Comparison of ENCODE assay signal across 11 cellular contexts in genomic region chr2:69933254-69933828, GRCh38. TPM values are rescaled to one million over a fixed set of nuclear protein-coding genes. Genes with fewer than 3 reads are reported as not detected.
DNase-seq lines count a peak whose midpoint lies in the region; ATAC-seq, FAIRE-seq and TF ChIP-seq lines count a peak whose summit lies in the region.
"Had no signal": no experiment of that assay in that cellular context is flagged by ENCODE, and none has a peak within 500 bp of the region (broad histone marks: within the 10 kb centered on the region; RNA-seq: fewer than 3 reads in every experiment).

No MANE protein-coding gene starts in this region.

- in situ Hi-C loops in GM23248 (cut with MboI) (no loop called here), HepG2 (cut with HindIII; ENCODE audit: extremely low pct_ligation_motif_present, low pct_unique_long_range_greater_than_20kb) (no loop called here)

- no peak for TF ChIP-seq RAD21 in HepG2 (CRISPR knock-in tag; IDR thresholded peaks at IDR 0.05)

- intact Hi-C loops in HepG2 (cut with micrococcal nuclease; ENCODE audit: unreplicated experiment) = no loop called here

- H3K27me3 ChIP-seq in ACC112 (ENCODE audit: insufficient read depth, low read length) (no peaks in the 10 kb centered on the region), GM23248 (replicated peaks; ENCODE audit: insufficient read depth) (no peaks in the 10 kb centered on the region), adipocyte (replicated peaks; ENCODE audit: control insufficient read depth, insufficient read depth, low read length) (no peaks in the 10 kb centered on the region), HepG2 (ENCODE audit: control insufficient read depth in 1 of 2, insufficient read depth in 2 of 2, low read length in 2 of 2) (no peaks in the 10 kb centered on the region)

- H3K36me3 ChIP-seq in ACC112 (ENCODE audit: insufficient read depth, low read length) (peaks cover 13% of the 10 kb centered on the region; the same call in 1 of the 2 replicates), GM23248 (ENCODE audit: low read depth) (peaks cover 21% of the 10 kb centered on the region), adipocyte (ENCODE audit: control insufficient read depth, insufficient read depth, low read length, severe bottlenecking) (peaks cover 48% of the 10 kb centered on the region), HepG2 (replicated peaks in 1 of 2; ENCODE audit: control insufficient read depth in 1 of 2, insufficient read depth in 2 of 2, low read length in 2 of 2) (peaks cover 18 to 33% of the 10 kb centered on the region in 2 experiments)

- H3K9me3 ChIP-seq in GM23248 (ENCODE audit: low read depth) (no peaks in the 10 kb centered on the region), adipocyte (ENCODE audit: control insufficient read depth, low read length) (no peaks in the 10 kb centered on the region), HepG2 (ENCODE audit: low read length) (no peaks in the 10 kb centered on the region)

- peaks cover 42% of the 10 kb centered on the region for H3F3A ChIP-seq in GM23248 (ENCODE audit: insufficient read depth)

- H2AFZ ChIP-seq in ACC112 (ENCODE audit: low read length, unreplicated experiment) = no peak overlapping the region
- no peak overlapping the region for H2AFZ ChIP-seq in GM23248
- H2AFZ ChIP-seq in HepG2 (ENCODE audit: low read length) = no peak overlapping the region

- H3K4me2 ChIP-seq in GM23248 (ENCODE audit: unreplicated experiment) (peak overlapping the region; percentile 80), HepG2 (ENCODE audit: low read depth, low read length) (peak overlapping the region; percentile 57)

- H3K9ac ChIP-seq in GM23248 (peak overlapping the region; percentile 79), adipocyte (ENCODE audit: low read length) (peak overlapping the region; percentile 73), HepG2 (ENCODE audit: insufficient read depth, low read depth, low read length) (peak overlapping the region; percentile 24; the same call in 1 of the 2 replicates)

- H3K27ac ChIP-seq in ACC112 (ENCODE audit: low read depth, low read length) = peak overlapping the region; percentile 78
- peak overlapping the region; percentile 94 for H3K27ac ChIP-seq in GM23248
- H3K27ac ChIP-seq in HepG2 (ENCODE audit: extremely low read length, insufficient read depth, low read length) = peak overlapping the region; percentile 55

- no peak for TF ChIP-seq CTCF in HepG2 (CRISPR knock-in tag; IDR thresholded peaks at IDR 0.05)

- H4K20me1 ChIP-seq in GM23248 (ENCODE audit: insufficient read depth) (no peaks in the 10 kb centered on the region), HepG2 (ENCODE audit: insufficient read depth, low read length) (no peaks in the 10 kb centered on the region)

- TF ChIP-seq EP300 in HepG2 (IDR thresholded peaks at IDR 0.05; ENCODE audit: low read depth in 2 of 2, low read length in 2 of 2) (no peak), HepG2 (CRISPR knock-in tag; IDR thresholded peaks at IDR 0.05; ENCODE audit: borderline replicate concordance) (no peak)

- H3K4me3 ChIP-seq in ACC112 (ENCODE audit: low read depth, low read length) = no peak overlapping the region; the same call in 1 of the 2 replicates
- H3K4me3 ChIP-seq in GM23248 = no peak overlapping the region
- peak overlapping the region; percentile 69 for H3K4me3 ChIP-seq in adipocyte (ENCODE audit: low read length)
- H3K4me3 ChIP-seq in HepG2 (replicated peaks in 1 of 3; ENCODE audit: insufficient read depth in 1 of 3, low read depth in 2 of 3, low read length in 3 of 3) = peak overlapping the region in 1 of 3 experiments; percentile 13; a peak in 1 of 6 replicates

- no peak for FAIRE-seq in HepG2 (lab: Jason Lieb, UNC)
- FAIRE-seq: D721Med had no signal

- no TSS peak for BruUV-seq in HepG2 (replicated peaks; lab: Mats Ljungman, UMichigan)

- H3K79me2 ChIP-seq in ACC112 (ENCODE audit: control insufficient read depth, insufficient read depth, low read length, unreplicated experiment) (no peaks in the 10 kb centered on the region), GM23248 (ENCODE audit: insufficient read depth) (peaks cover 5% of the 10 kb centered on the region; the same call in 1 of the 2 replicates), HepG2 (ENCODE audit: insufficient read depth, low read length) (no peaks in the 10 kb centered on the region)

- no peak for TF ChIP-seq POLR2A in HepG2 (IDR thresholded peaks at IDR 0.05; ENCODE audit: insufficient read depth in 1 of 2, low read depth in 2 of 2, low read length in 2 of 2)

- no peaks in the 10 kb centered on the region for H3K9me2 ChIP-seq in GM23248 (ENCODE audit: insufficient read depth)

- peak; percentile 50 for ATAC-seq in HepG2

- CTCF ChIA-PET in HepG2 (lab: Yijun Ruan, JAX; ENCODE audit: low intra/inter-chr PET ratio, low total read pairs) = no interaction called here

- DNase-seq in GM23248 = no peak
- DNase-seq in adipocyte (ENCODE audit: low read depth) = no peak
- no peak for DNase-seq in HepG2 (ENCODE audit: low spot score)
- DNase-seq in AG08395 (ENCODE audit: low spot score) = no peak
- DNase-seq in hepatic stellate cell (ENCODE audit: low spot score) = no peak
- no peak for DNase-seq in activated gamma-delta T cell (lab: John Stamatoyannopoulos, UW)
- DNase-seq in NCI-H1694 (lab: John Stamatoyannopoulos, UW) = no peak
- DNase-seq: naive B cell, NCI-H1092 had no signal

- H3K4me1 ChIP-seq in ACC112 (ENCODE audit: control insufficient read depth, insufficient read depth, low read length, unreplicated experiment) (peaks cover 30% of the 10 kb centered on the region), GM23248 (ENCODE audit: insufficient read depth) (peaks cover 36% of the 10 kb centered on the region), adipocyte (ENCODE audit: control insufficient read depth, insufficient read depth, low read length) (peaks cover 21% of the 10 kb centered on the region), HepG2 (ENCODE audit: insufficient read depth, low read length) (peaks cover 34% of the 10 kb centered on the region)

- POLR2A ChIA-PET in HepG2 (lab: Yijun Ruan, JAX) = interaction anchor here (0.6 to 7.5 kb wide), 8 partner anchors 12 to 360 kb away, joined by 3 to 104 read pairs (median 4); partner anchors contain the start of genes MXD1 and SNRPG

RNA-seq across cellular contexts. Expression of gene MXD1, which starts 18.4 kb away (rescaled TPM):
- 4.4 and 5.3 TPM in 2 replicates for total RNA-seq in GM23248 (2014; rRNA removed; shearing (Covaris generic))
- polyA plus RNA-seq in GM23248 (2016; fragmentation: Nextera tagmentation; extraction: Ambion mirVana) (6.3 and 7.6 TPM in 2 replicates), HepG2 (2011; rRNA removed) (12.0 and 14.9 TPM in 2 replicates)
- total RNA-seq in HepG2 (2016; rRNA removed; fragmentation: Illumina TruSeq; extraction: Trizol) = 6.4 and 7.7 TPM in 2 replicates
- total RNA-seq in HepG2 (2016; cell fraction: cytosol; rRNA removed; fragmentation: Illumina TruSeq; extraction: Trizol; ENCODE audit: low read depth) = 0.61 and 2.0 TPM in 2 replicates
- 6.1 and 7.8 TPM in 2 replicates for total RNA-seq in HepG2 (2016; cell fraction: insoluble cytoplasmic fraction; rRNA removed; fragmentation: Illumina TruSeq; extraction: Trizol)
- total RNA-seq in HepG2 (2016; cell fraction: membrane; rRNA removed; fragmentation: Illumina TruSeq; extraction: Trizol) = 3.1 and 3.6 TPM in 2 replicates
- total RNA-seq in HepG2 (2016; cell fraction: nucleus; rRNA removed; fragmentation: Illumina TruSeq; extraction: Trizol) = 11.9 and 13.4 TPM in 2 replicates
- polyA plus RNA-seq in HepG2 (2011; cell fraction: cytosol; rRNA removed) = 5.2 and 7.3 TPM in 2 replicates
- 15.4 and 18.9 TPM in 2 replicates for polyA plus RNA-seq in HepG2 (2011; cell fraction: nucleus; rRNA removed)
- polyA plus RNA-seq in HepG2 (2012) = 6.1 and 8.3 TPM in 2 replicates
- polyA plus RNA-seq in HepG2 (2016; cell fraction: cytosol; fragmentation: Illumina TruSeq; extraction: Trizol; ENCODE audit: low read depth) = 0.19 and 0.38 TPM in 2 replicates
- polyA plus RNA-seq in HepG2 (2016; cell fraction: insoluble cytoplasmic fraction; fragmentation: Illumina TruSeq; extraction: Trizol; ENCODE audit: low read depth) = 5.4 and 6.9 TPM in 2 replicates
- 1.2 and 1.5 TPM in 2 replicates for polyA plus RNA-seq in HepG2 (2016; cell fraction: membrane; fragmentation: Illumina TruSeq; extraction: Trizol; ENCODE audit: low read depth)
- polyA plus RNA-seq in HepG2 (2016; cell fraction: nucleus; fragmentation: Illumina TruSeq; extraction: Trizol; ENCODE audit: insufficient read depth, low read depth) = 14.2 and 17.0 TPM in 2 replicates
- 5.8 and 5.9 TPM in 2 replicates for polyA minus RNA-seq in HepG2 (2011; rRNA and poly(A)+ RNA removed; ENCODE audit: low replicate concordance)
- polyA minus RNA-seq in HepG2 (2011; cell fraction: cytosol; rRNA and poly(A)+ RNA removed) = 7.4 and 8.8 TPM in 2 replicates
- 22.0 and 25.4 TPM in 2 replicates for polyA minus RNA-seq in HepG2 (2011; cell fraction: nucleus; rRNA and poly(A)+ RNA removed)

RNA-seq across cellular contexts. Expression of gene ASPRV1, which starts 28.1 kb away (rescaled TPM):
- under 0.01 and 0.86 TPM in 2 replicates for total RNA-seq in GM23248 (2014; rRNA removed; shearing (Covaris generic))
- 0.19 and 0.24 TPM in 2 replicates for polyA plus RNA-seq in GM23248 (2016; fragmentation: Nextera tagmentation; extraction: Ambion mirVana)
- total RNA-seq in HepG2 (2016; rRNA removed; fragmentation: Illumina TruSeq; extraction: Trizol) = 0.40 and 0.42 TPM in 2 replicates
- 0.18 TPM in 1 of 2 replicates, not detected in the other for total RNA-seq in HepG2 (2016; cell fraction: cytosol; rRNA removed; fragmentation: Illumina TruSeq; extraction: Trizol; ENCODE audit: low read depth)
- total RNA-seq in HepG2 (2016; cell fraction: insoluble cytoplasmic fraction; rRNA removed; fragmentation: Illumina TruSeq; extraction: Trizol) = 0.32 and 0.40 TPM in 2 replicates
- 0.28 and 0.34 TPM in 2 replicates for total RNA-seq in HepG2 (2016; cell fraction: membrane; rRNA removed; fragmentation: Illumina TruSeq; extraction: Trizol)
- 0.47 and 0.50 TPM in 2 replicates for total RNA-seq in HepG2 (2016; cell fraction: nucleus; rRNA removed; fragmentation: Illumina TruSeq; extraction: Trizol)
- polyA plus RNA-seq in HepG2 (2011; rRNA removed) = 0.48 and 0.52 TPM in 2 replicates
- 0.38 and 0.47 TPM in 2 replicates for polyA plus RNA-seq in HepG2 (2011; cell fraction: cytosol; rRNA removed)
- polyA plus RNA-seq in HepG2 (2011; cell fraction: nucleus; rRNA removed) = 1.1 and 1.8 TPM in 2 replicates
- 0.42 and 0.52 TPM in 2 replicates for polyA plus RNA-seq in HepG2 (2012)
- polyA plus RNA-seq in HepG2 (2016; cell fraction: cytosol; fragmentation: Illumina TruSeq; extraction: Trizol; ENCODE audit: low read depth) = 0.07 TPM in 1 of 2 replicates, not detected in the other
- polyA plus RNA-seq in HepG2 (2016; cell fraction: insoluble cytoplasmic fraction; fragmentation: Illumina TruSeq; extraction: Trizol; ENCODE audit: low read depth) = 0.32 and 0.34 TPM in 2 replicates
- polyA plus RNA-seq in HepG2 (2016; cell fraction: membrane; fragmentation: Illumina TruSeq; extraction: Trizol; ENCODE audit: low read depth) = 0.09 and 0.24 TPM in 2 replicates
- polyA plus RNA-seq in HepG2 (2016; cell fraction: nucleus; fragmentation: Illumina TruSeq; extraction: Trizol; ENCODE audit: insufficient read depth, low read depth) = 0.92 and 1.1 TPM in 2 replicates
- polyA minus RNA-seq in HepG2 (2011; rRNA and poly(A)+ RNA removed; ENCODE audit: low replicate concordance) = 0.14 and 0.48 TPM in 2 replicates
- 0.26 TPM in 1 of 2 replicates, not detected in the other for polyA minus RNA-seq in HepG2 (2011; cell fraction: cytosol; rRNA and poly(A)+ RNA removed)
- 0.50 and 0.52 TPM in 2 replicates for polyA minus RNA-seq in HepG2 (2011; cell fraction: nucleus; rRNA and poly(A)+ RNA removed)

RNA-seq across cellular contexts. Expression of gene SNRNP27, which starts 39.6 kb away (rescaled TPM):
- total RNA-seq in GM23248 (2014; rRNA removed; shearing (Covaris generic)) = 46.8 and 69.3 TPM in 2 replicates
- 84.4 and 85.9 TPM in 2 replicates for polyA plus RNA-seq in GM23248 (2016; fragmentation: Nextera tagmentation; extraction: Ambion mirVana)
- 54.6 and 80.8 TPM in 2 replicates for total RNA-seq in HepG2 (2016; rRNA removed; fragmentation: Illumina TruSeq; extraction: Trizol)
- 13.0 and 15.2 TPM in 2 replicates for total RNA-seq in HepG2 (2016; cell fraction: cytosol; rRNA removed; fragmentation: Illumina TruSeq; extraction: Trizol; ENCODE audit: low read depth)
- 59.4 and 85.2 TPM in 2 replicates for total RNA-seq in HepG2 (2016; cell fraction: insoluble cytoplasmic fraction; rRNA removed; fragmentation: Illumina TruSeq; extraction: Trizol)
- total RNA-seq in HepG2 (2016; cell fraction: membrane; rRNA removed; fragmentation: Illumina TruSeq; extraction: Trizol) = 21.7 and 25.5 TPM in 2 replicates
- 45.4 and 52.3 TPM in 2 replicates for total RNA-seq in HepG2 (2016; cell fraction: nucleus; rRNA removed; fragmentation: Illumina TruSeq; extraction: Trizol)
- 36.4 and 49.8 TPM in 2 replicates for polyA plus RNA-seq in HepG2 (2011; rRNA removed)
- 26.3 and 29.3 TPM in 2 replicates for polyA plus RNA-seq in HepG2 (2011; cell fraction: cytosol; rRNA removed)
- polyA plus RNA-seq in HepG2 (2011; cell fraction: nucleus; rRNA removed) = 27.6 and 33.0 TPM in 2 replicates
- 40.3 and 60.6 TPM in 2 replicates for polyA plus RNA-seq in HepG2 (2012)
- polyA plus RNA-seq in HepG2 (2016; cell fraction: cytosol; fragmentation: Illumina TruSeq; extraction: Trizol; ENCODE audit: low read depth) = 9.1 and 11.0 TPM in 2 replicates
- 115 and 135 TPM in 2 replicates for polyA plus RNA-seq in HepG2 (2016; cell fraction: insoluble cytoplasmic fraction; fragmentation: Illumina TruSeq; extraction: Trizol; ENCODE audit: low read depth)
- 21.0 and 25.0 TPM in 2 replicates for polyA plus RNA-seq in HepG2 (2016; cell fraction: membrane; fragmentation: Illumina TruSeq; extraction: Trizol; ENCODE audit: low read depth)
- 62.9 and 71.3 TPM in 2 replicates for polyA plus RNA-seq in HepG2 (2016; cell fraction: nucleus; fragmentation: Illumina TruSeq; extraction: Trizol; ENCODE audit: insufficient read depth, low read depth)
- polyA minus RNA-seq in HepG2 (2011; rRNA and poly(A)+ RNA removed; ENCODE audit: low replicate concordance) = 4.8 and 7.2 TPM in 2 replicates
- polyA minus RNA-seq in HepG2 (2011; cell fraction: cytosol; rRNA and poly(A)+ RNA removed) = 23.3 and 24.0 TPM in 2 replicates
- 32.4 and 45.5 TPM in 2 replicates for polyA minus RNA-seq in HepG2 (2011; cell fraction: nucleus; rRNA and poly(A)+ RNA removed)

Comparison
In these comparisons a context has a peak if more than half of its experiments do, and no peak if none do; other contexts are left out.
1. H3K9ac ChIP-seq: peak in every context shown above with its lines; median percentile 79 in GM23248; 73 in adipocyte; 24 in HepG2.